In genomic region chr22:23836692-23837495, GRCh38 we compare ENCODE assay signal across 1 cellular context.
TF ChIP-seq lines count a peak whose summit lies in the region.

No MANE protein-coding gene starts in this region.

TF ChIP-seq in GM12878, 131 proteins besides CTCF, POLR2A, EP300 and RAD21:
- TF ChIP-seq SMAD5 (IDR thresholded peaks at IDR 0.05; ENCODE audit: low read depth), result 0 out of 2 replicates have a peak, but pooled peaks have one; percentile 21
- TF ChIP-seq BCL11A (IDR thresholded peaks at IDR 0.05; ENCODE audit: low read depth, low read length), result no peak
